21 cellular contexts compared by ENCODE assay signal in the genomic region with DNA sequence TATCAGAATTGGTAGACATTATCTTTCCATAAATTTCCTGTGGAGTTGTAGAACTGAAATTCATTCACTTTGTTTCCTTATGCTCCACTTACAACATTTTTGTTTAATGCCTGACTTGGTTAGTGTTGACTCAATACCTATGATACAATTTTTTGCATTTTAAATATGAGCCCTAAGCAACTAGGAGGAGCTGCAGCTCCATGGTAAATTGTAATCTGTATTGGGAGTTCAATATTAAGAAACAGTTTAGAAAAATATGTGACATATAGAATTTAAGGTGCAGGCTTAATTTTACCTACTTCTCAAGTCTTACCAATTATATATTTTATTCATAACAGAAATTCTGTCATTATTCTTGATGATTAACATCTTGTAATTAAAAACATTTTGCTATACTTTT.
DNase-seq lines count a peak whose midpoint lies in the region; ATAC-seq and TF ChIP-seq lines count a peak whose summit lies in the region.
"Had no signal": no experiment of that assay in that cellular context is flagged by ENCODE, and none has a peak within 500 bp of the region (broad histone marks: within the 10 kb centered on the region; RNA-seq: fewer than 3 reads in every experiment).

No MANE protein-coding gene starts in this region.

- no peaks in the 10 kb centered on the region for H3K23me2 ChIP-seq in H9 (ENCODE audit: insufficient read length, low read depth, low read length, poor library complexity, severe bottlenecking)

- no peaks in the 10 kb centered on the region for H3K36me3 Mint-ChIP-seq in MCF 10A (ENCODE audit: insufficient read depth, unreplicated experiment)
- H3K36me3 Mint-ChIP-seq in H9 (ENCODE audit: insufficient read depth in 1 of 3, low read depth in 3 of 3) = no peaks in the 10 kb centered on the region
- H3K36me3 Mint-ChIP-seq: activated naive CD4-positive, alpha-beta T cell treated with anti-CD3 and anti-CD28 coated beads, Interleukin-2, amount 10 ng/mL, durations not matched to agents 7 days and 5 days; CD8-positive, alpha-beta memory T cell; naive thymus-derived CD4-positive, alpha-beta T cell; stimulated activated naive B cell treated with anti-CD40 and anti-IgM and Interleukin-4, amounts not matched to agents 10 μg/mL and 1 μg/mL and 100 μg/mL, for 72 hours had no signal

- no peaks in the 10 kb centered on the region for H3K9me3 Mint-ChIP-seq in MCF 10A (ENCODE audit: unreplicated experiment)
- peaks cover 0 to 2% of the 10 kb centered on the region in 2 experiments; a peak in 1 of 5 replicates for H3K9me3 Mint-ChIP-seq in H9

- H3T11ph ChIP-seq in H9 (ENCODE audit: low read length) = no peak overlapping the region

- H3K9me3 ChIP-seq in breast epithelium = no peaks in the 10 kb centered on the region
- H3K9me3 ChIP-seq in H9 (ENCODE audit: control insufficient read depth, low read depth, low read length) = no peaks in the 10 kb centered on the region
- H3K9me3 ChIP-seq: pancreas, right lobe of liver had no signal

- no peak overlapping the region for H4K8ac ChIP-seq in H9 (replicated peaks; ENCODE audit: insufficient read length, low read depth, low read length)

- no peak overlapping the region for H2AFZ ChIP-seq in H9 (ENCODE audit: low read length)
- H2AFZ ChIP-seq: PC-9 had no signal

- H2BK20ac ChIP-seq in H9 (ENCODE audit: low read depth, low read length, poor library complexity, severe bottlenecking) = no peak overlapping the region

- H3K4me1 Mint-ChIP-seq in MCF 10A (ENCODE audit: insufficient read depth, unreplicated experiment) (no peaks in the 10 kb centered on the region), H9 (no peaks in the 10 kb centered on the region)
- H3K4me1 Mint-ChIP-seq: activated naive CD4-positive, alpha-beta T cell treated with anti-CD3 and anti-CD28 coated beads, Interleukin-2, amount 10 ng/mL, durations not matched to agents 7 days and 5 days; CD8-positive, alpha-beta memory T cell; naive thymus-derived CD4-positive, alpha-beta T cell; stimulated activated naive B cell treated with anti-CD40 and anti-IgM and Interleukin-4, amounts not matched to agents 10 μg/mL and 1 μg/mL and 100 μg/mL, for 72 hours had no signal

- H2AK5ac ChIP-seq in H9 (ENCODE audit: insufficient read length, low read length) = no peak overlapping the region

- no peak overlapping the region for H3K4me3 Mint-ChIP-seq in MCF 10A (ENCODE audit: unreplicated experiment)
- H3K4me3 Mint-ChIP-seq in H9 = no peak overlapping the region
- H3K4me3 Mint-ChIP-seq: activated CD8-positive, alpha-beta T cell treated with anti-CD3 and anti-CD28 coated beads for 36 hours; activated naive CD4-positive, alpha-beta T cell treated with anti-CD3 and anti-CD28 coated beads, Interleukin-2, amount 10 ng/mL, durations not matched to agents 7 days and 5 days; CD8-positive, alpha-beta memory T cell; naive thymus-derived CD4-positive, alpha-beta T cell; stimulated activated naive B cell treated with anti-CD40 and anti-IgM and Interleukin-4, amounts not matched to agents 10 μg/mL and 1 μg/mL and 100 μg/mL, for 72 hours had no signal

- TF ChIP-seq CTCF in MCF 10A (IDR thresholded peaks at IDR 0.05; ENCODE audit: unreplicated experiment) (peak; percentile 36), breast epithelium (IDR thresholded peaks at IDR 0.05) (no peak), epithelial cell of esophagus (IDR thresholded peaks at IDR 0.05; ENCODE audit: insufficient read depth, low read depth, low read length, missing control alignments) (peak; percentile 25), H9 (conservative IDR thresholded peaks at IDR 0.05) (no peak)

- no peak overlapping the region for H3K4me2 ChIP-seq in H9 (ENCODE audit: insufficient read depth, insufficient read length, low read length)
- H3K4me2 ChIP-seq: PC-9 had no signal

- no TSS peak for BruUV-seq in MCF 10A (replicated peaks; lab: Mats Ljungman, UMichigan)

- DNase-seq in MCF 10A (ENCODE audit: unreplicated experiment) (peak; percentile 33), breast epithelium (ENCODE audit: low spot score in 2 of 2) (no peak), OCI-M1 (lab: John Stamatoyannopoulos, UW) (peak; percentile 50), epithelial cell of esophagus (ENCODE audit: low read depth) (peak; percentile 5), H9 (no peak)
- DNase-seq: activated CD8-positive, alpha-beta T cell treated with anti-CD3 and anti-CD28 coated beads for 36 hours; activated naive CD4-positive, alpha-beta T cell treated with anti-CD3 and anti-CD28 coated beads, Interleukin-2, amount 10 ng/mL, durations not matched to agents 7 days and 5 days; activated T-cell treated with anti-CD3 and anti-CD28 coated beads, Interleukin-2, amount 50 U/mL, for 1 hour; aorta; CD8-positive, alpha-beta memory T cell; mesendoderm; naive thymus-derived CD4-positive, alpha-beta T cell; NCI-H187; NCI-H526 treated with DMSO at 0.1 percent for 48 hours; pancreas; PC-9; right lobe of liver; stimulated activated naive B cell treated with anti-CD40 and anti-IgM and Interleukin-4, amounts not matched to agents 10 μg/mL and 1 μg/mL and 100 μg/mL, for 72 hours; T-helper 9 cell had no signal

- no peak overlapping the region for H3K4me3 ChIP-seq in breast epithelium
- no peak overlapping the region for H3K4me3 ChIP-seq in epithelial cell of esophagus (ENCODE audit: low read length)
- H3K4me3 ChIP-seq: pancreas, PC-9, right lobe of liver had no signal

- ATAC-seq in GM18498 (IDR thresholded peaks at IDR 0.05; ENCODE audit: unreplicated experiment) (no peak), HG02642 (IDR thresholded peaks at IDR 0.05; ENCODE audit: poor library complexity, unreplicated experiment) (no peak)
- ATAC-seq: activated CD8-positive, alpha-beta T cell treated with anti-CD3 and anti-CD28 coated beads for 36 hours; naive thymus-derived CD4-positive, alpha-beta T cell; right lobe of liver; stimulated activated naive B cell treated with anti-CD40 and anti-IgM and Interleukin-4, amounts not matched to agents 10 μg/mL and 1 μg/mL and 100 μg/mL, for 72 hours had no signal

- H3K4ac ChIP-seq in H9 (ENCODE audit: low read depth, low read length) = no peak overlapping the region

- H3K14ac ChIP-seq in H9 (ENCODE audit: insufficient read depth, low read length) = no peak overlapping the region

- CTCF ChIA-PET in MCF 10A (lab: Yijun Ruan, JAX) = interaction anchor here (0.7 to 1.1 kb wide), 2 partner anchors 982 to 1608 kb away, joined by 3 read pairs; no protein-coding TSS in a partner anchor

- H3K18ac ChIP-seq in H9 (ENCODE audit: insufficient read length, low read depth, low read length) = no peak overlapping the region

- H3K27me3 ChIP-seq in breast epithelium (no peaks in the 10 kb centered on the region), H9 (ENCODE audit: insufficient read depth, low read length) (no peaks in the 10 kb centered on the region)
- H3K27me3 ChIP-seq: pancreas, right lobe of liver had no signal

- H2BK12ac ChIP-seq in H9 (ENCODE audit: insufficient read length, low read depth, low read length) = no peak overlapping the region

- TF ChIP-seq POLR2A in breast epithelium (IDR thresholded peaks at IDR 0.05) = no peak

- no peak overlapping the region for H3K56ac ChIP-seq in H9 (ENCODE audit: insufficient read length, low read depth, low read length)

- H2BK120ac ChIP-seq in H9 (ENCODE audit: low read depth, low read length, poor library complexity, severe bottlenecking) = no peak overlapping the region

- intact Hi-C loops in MCF 10A (cut with micrococcal nuclease) = no loop called here
- intact Hi-C loops in breast epithelium (cut with DNase I; ENCODE audit: low total_unique reads) = no loop called here

- no peaks in the 10 kb centered on the region for H3K79me1 ChIP-seq in H9 (ENCODE audit: insufficient read depth, low read depth, low read length, poor library complexity, severe bottlenecking)

- POLR2A ChIA-PET in MCF 10A (lab: Yijun Ruan, JAX) = interaction anchor here (0.7 kb wide), 1 partner anchor 671 kb away, joined by 3 read pairs; no protein-coding TSS in a partner anchor

- no peak overlapping the region for H3K23ac ChIP-seq in H9 (ENCODE audit: insufficient read length, low read depth, low read length)

- H3K4me1 ChIP-seq in breast epithelium = no peaks in the 10 kb centered on the region
- H3K4me1 ChIP-seq in H9 (ENCODE audit: insufficient read depth, low read length) = no peaks in the 10 kb centered on the region
- H3K4me1 ChIP-seq: pancreas, right lobe of liver had no signal

- no peaks in the 10 kb centered on the region for H3K27me3 Mint-ChIP-seq in MCF 10A (ENCODE audit: insufficient read depth, unreplicated experiment)
- no peaks in the 10 kb centered on the region for H3K27me3 Mint-ChIP-seq in H9 (ENCODE audit: low read depth)
- H3K27me3 Mint-ChIP-seq: activated CD8-positive, alpha-beta T cell treated with anti-CD3 and anti-CD28 coated beads for 36 hours; activated naive CD4-positive, alpha-beta T cell treated with anti-CD3 and anti-CD28 coated beads, Interleukin-2, amount 10 ng/mL, durations not matched to agents 7 days and 5 days; CD8-positive, alpha-beta memory T cell; naive thymus-derived CD4-positive, alpha-beta T cell; stimulated activated naive B cell treated with anti-CD40 and anti-IgM and Interleukin-4, amounts not matched to agents 10 μg/mL and 1 μg/mL and 100 μg/mL, for 72 hours had no signal

- no peaks in the 10 kb centered on the region for H3K36me3 ChIP-seq in breast epithelium
- H3K36me3 ChIP-seq: pancreas, right lobe of liver had no signal

- no peak overlapping the region for H3K27ac Mint-ChIP-seq in MCF 10A (ENCODE audit: low read depth, unreplicated experiment)
- no peak overlapping the region for H3K27ac Mint-ChIP-seq in H9
- H3K27ac Mint-ChIP-seq: activated CD8-positive, alpha-beta T cell treated with anti-CD3 and anti-CD28 coated beads for 36 hours; activated naive CD4-positive, alpha-beta T cell treated with anti-CD3 and anti-CD28 coated beads, Interleukin-2, amount 10 ng/mL, durations not matched to agents 7 days and 5 days; CD8-positive, alpha-beta memory T cell; naive thymus-derived CD4-positive, alpha-beta T cell; stimulated activated naive B cell treated with anti-CD40 and anti-IgM and Interleukin-4, amounts not matched to agents 10 μg/mL and 1 μg/mL and 100 μg/mL, for 72 hours had no signal

- H4K5ac ChIP-seq in H9 (ENCODE audit: insufficient read length, low read depth, low read length) = no peak overlapping the region

- no peak overlapping the region for H2BK15ac ChIP-seq in H9 (ENCODE audit: low read depth, low read length)

- no peaks in the 10 kb centered on the region for H4K20me1 ChIP-seq in H9 (ENCODE audit: control insufficient read depth, insufficient read depth, insufficient read length)

- H4K91ac ChIP-seq in H9 (ENCODE audit: insufficient read length, low read depth, low read length) = no peak overlapping the region

- H3K79me2 ChIP-seq in H9 (ENCODE audit: insufficient read depth, low read length) = no peaks in the 10 kb centered on the region

- no peak overlapping the region for H2BK5ac ChIP-seq in H9 (ENCODE audit: insufficient read length, low read length)

- H3K27ac ChIP-seq in breast epithelium = no peak overlapping the region
- no peak overlapping the region for H3K27ac ChIP-seq in H9 (ENCODE audit: insufficient read length, low read depth, low read length)
- H3K27ac ChIP-seq: pancreas, PC-9, right lobe of liver had no signal

- no peak overlapping the region for H3K9ac ChIP-seq in H9 (ENCODE audit: extremely low read depth, insufficient read length, low read length)

Comparison
In these comparisons a context has a peak if more than half of its experiments do, and no peak if none do; other contexts are left out.
1. DNase-seq: peak in MCF 10A (single experiment), OCI-M1 (single experiment) and epithelial cell of esophagus (single experiment); none in breast epithelium (0 of 2) and H9 (single experiment).
2. CTCF ChIP-seq: peak in MCF 10A (single experiment) and epithelial cell of esophagus (single experiment); none in breast epithelium (0 of 3) and H9 (single experiment).